ENCODE assay signal across 1 cellular context in the genomic region with DNA sequence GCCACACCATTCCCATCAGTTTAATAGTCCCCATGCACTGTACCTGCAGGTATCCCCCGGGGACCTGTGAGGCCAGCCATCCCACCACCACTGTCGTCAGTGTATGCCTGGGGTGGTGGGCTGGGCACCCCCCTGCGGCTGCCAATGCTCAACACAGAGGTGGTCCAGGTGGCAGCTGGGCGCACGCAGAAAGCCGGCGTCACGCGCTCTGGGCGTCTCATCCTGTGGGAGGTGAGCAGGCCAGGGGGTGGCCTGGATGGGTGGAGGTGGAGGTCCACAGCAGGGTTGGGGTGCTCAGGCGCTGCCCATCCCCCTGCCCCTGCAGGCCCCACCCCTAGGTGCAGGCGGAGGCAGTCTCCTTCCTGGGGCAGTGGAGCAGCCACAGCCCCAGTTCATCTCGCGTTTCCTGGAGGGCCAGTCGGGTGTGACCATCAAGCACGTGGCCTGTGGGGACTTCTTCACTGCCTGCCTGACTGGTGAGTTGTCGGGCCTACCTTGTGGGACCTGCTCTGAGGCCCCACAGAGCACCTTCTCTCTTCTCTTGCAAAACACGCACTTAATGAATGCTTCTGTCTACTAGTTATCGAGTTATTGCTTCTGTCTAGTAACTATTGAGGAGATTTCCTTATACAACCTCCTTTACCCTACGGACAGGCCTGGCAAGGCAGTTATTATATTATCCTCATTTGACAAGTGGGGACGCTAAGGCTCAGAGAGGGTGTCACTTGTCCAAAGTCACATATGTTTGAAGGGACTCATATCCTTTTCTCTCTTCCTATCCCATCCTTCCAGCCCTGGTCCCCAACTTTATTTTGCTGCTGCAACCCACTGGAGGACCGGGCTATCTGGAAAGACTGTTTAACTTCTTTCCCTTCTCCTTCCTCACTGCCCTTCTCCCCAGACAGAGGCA.
A peak's percentile ranks its signal among the peaks of the same experiment; 100 is the strongest.
TF ChIP-seq lines count a peak whose summit lies in the region.

No MANE protein-coding gene starts in this region.

TF ChIP-seq in K562, 482 proteins besides CTCF, POLR2A, EP300 and RAD21 (continues in another document):
- peak; percentile 60; the same call in 1 of the 2 replicates for TF ChIP-seq MGA (IDR thresholded peaks at IDR 0.05)
- TF ChIP-seq TAL1 (IDR thresholded peaks at IDR 0.05), result no peak
- TF ChIP-seq RBM15 (IDR thresholded peaks at IDR 0.05; ENCODE audit: insufficient read depth, low read length), result no peak
- no peak for TF ChIP-seq ZBTB40 (IDR thresholded peaks at IDR 0.05)
- no peak for TF ChIP-seq ZBTB40 (CRISPR knock-in tag; IDR thresholded peaks at IDR 0.05)
- no peak for TF ChIP-seq RAD51 (IDR thresholded peaks at IDR 0.05; ENCODE audit: borderline replicate concordance, low read depth)
- TF ChIP-seq L3MBTL2 (IDR thresholded peaks at IDR 0.05), result peak; percentile 63
- TF ChIP-seq CHD2 (IDR thresholded peaks at IDR 0.05; ENCODE audit: low read depth, low read length), result 0 out of 2 replicates have a peak, but pooled peaks have one; percentile 34
- TF ChIP-seq ARHGAP35 (IDR thresholded peaks at IDR 0.05; ENCODE audit: partially characterized antibody), result no peak
- TF ChIP-seq JUNB (CRISPR knock-in tag; conservative IDR thresholded peaks at IDR 0.05), result no peak
- no peak for TF ChIP-seq PRMT5 (CRISPR knock-in tag; IDR thresholded peaks at IDR 0.05)
- TF ChIP-seq CSDE1 (IDR thresholded peaks at IDR 0.05), result no peak
- TF ChIP-seq, protein P1, sequence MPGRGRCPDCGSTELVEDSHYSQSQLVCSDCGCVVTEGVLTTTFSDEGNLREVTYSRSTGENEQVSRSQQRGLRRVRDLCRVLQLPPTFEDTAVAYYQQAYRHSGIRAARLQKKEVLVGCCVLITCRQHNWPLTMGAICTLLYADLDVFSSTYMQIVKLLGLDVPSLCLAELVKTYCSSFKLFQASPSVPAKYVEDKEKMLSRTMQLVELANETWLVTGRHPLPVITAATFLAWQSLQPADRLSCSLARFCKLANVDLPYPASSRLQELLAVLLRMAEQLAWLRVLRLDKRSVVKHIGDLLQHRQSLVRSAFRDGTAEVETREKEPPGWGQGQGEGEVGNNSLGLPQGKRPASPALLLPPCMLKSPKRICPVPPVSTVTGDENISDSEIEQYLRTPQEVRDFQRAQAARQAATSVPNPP (IDR thresholded peaks at IDR 0.05; ENCODE audit: borderline replicate concordance, insufficient read depth, insufficient read length), result no peak
- no peak for TF ChIP-seq BDP1 (IDR thresholded peaks at IDR 0.05; ENCODE audit: insufficient read depth, insufficient read length)
- peak; percentile 19 for TF ChIP-seq E2F6 (IDR thresholded peaks at IDR 0.05; ENCODE audit: borderline replicate concordance in 1 of 2, extremely low read depth in 1 of 2, insufficient read depth in 1 of 2, insufficient read length in 1 of 2, low read depth in 1 of 2, low read length in 1 of 2, poor library complexity in 1 of 2, severe bottlenecking in 1 of 2)
- TF ChIP-seq ZNF778 (CRISPR knock-in tag; IDR thresholded peaks at IDR 0.05), result no peak
- TF ChIP-seq, protein P2, sequence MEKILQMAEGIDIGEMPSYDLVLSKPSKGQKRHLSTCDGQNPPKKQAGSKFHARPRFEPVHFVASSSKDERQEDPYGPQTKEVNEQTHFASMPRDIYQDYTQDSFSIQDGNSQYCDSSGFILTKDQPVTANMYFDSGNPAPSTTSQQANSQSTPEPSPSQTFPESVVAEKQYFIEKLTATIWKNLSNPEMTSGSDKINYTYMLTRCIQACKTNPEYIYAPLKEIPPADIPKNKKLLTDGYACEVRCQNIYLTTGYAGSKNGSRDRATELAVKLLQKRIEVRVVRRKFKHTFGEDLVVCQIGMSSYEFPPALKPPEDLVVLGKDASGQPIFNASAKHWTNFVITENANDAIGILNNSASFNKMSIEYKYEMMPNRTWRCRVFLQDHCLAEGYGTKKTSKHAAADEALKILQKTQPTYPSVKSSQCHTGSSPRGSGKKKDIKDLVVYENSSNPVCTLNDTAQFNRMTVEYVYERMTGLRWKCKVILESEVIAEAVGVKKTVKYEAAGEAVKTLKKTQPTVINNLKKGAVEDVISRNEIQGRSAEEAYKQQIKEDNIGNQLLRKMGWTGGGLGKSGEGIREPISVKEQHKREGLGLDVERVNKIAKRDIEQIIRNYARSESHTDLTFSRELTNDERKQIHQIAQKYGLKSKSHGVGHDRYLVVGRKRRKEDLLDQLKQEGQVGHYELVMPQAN (IDR thresholded peaks at IDR 0.05; ENCODE audit: borderline replicate concordance), result no peak
- TF ChIP-seq PCBP1 (IDR thresholded peaks at IDR 0.05; ENCODE audit: low read depth, low read length, poor library complexity, severe bottlenecking), result no peak
- TF ChIP-seq, protein P3, sequence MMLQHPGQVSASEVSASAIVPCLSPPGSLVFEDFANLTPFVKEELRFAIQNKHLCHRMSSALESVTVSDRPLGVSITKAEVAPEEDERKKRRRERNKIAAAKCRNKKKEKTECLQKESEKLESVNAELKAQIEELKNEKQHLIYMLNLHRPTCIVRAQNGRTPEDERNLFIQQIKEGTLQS (IDR thresholded peaks at IDR 0.05), result no peak
- TF ChIP-seq, protein P3 (CRISPR knock-in tag; conservative IDR thresholded peaks at IDR 0.05), result no peak
- TF ChIP-seq DMBX1 (CRISPR knock-in tag; IDR thresholded peaks at IDR 0.05; ENCODE audit: borderline replicate concordance), result no peak
- no peak for TF ChIP-seq SMARCB1 (IDR thresholded peaks at IDR 0.05; ENCODE audit: insufficient read length, low read depth)
